26 cellular contexts compared by ENCODE assay signal in the genomic region with DNA sequence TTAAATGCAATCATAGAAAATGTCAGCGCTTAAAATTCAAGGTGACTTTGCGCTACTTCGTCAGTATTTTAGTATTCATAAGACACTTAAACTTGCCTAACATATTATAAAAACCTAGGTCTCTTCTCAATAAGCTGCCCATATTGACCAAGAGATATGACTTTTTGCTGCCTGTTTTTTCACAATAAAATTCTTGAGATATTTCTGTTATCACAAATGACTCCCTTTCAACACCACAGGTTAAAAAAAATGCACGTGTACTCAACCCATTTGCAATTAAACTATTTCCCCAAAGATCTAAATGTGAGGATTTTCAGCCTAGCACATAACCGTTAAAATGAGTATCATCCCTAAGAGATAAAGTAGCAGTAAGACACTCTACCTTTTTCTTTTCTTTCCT. TPM values are rescaled to one million over a fixed set of nuclear protein-coding genes. Genes with fewer than 3 reads are reported as not detected.
DNase-seq lines count a peak whose midpoint lies in the region; ATAC-seq, FAIRE-seq and TF ChIP-seq lines count a peak whose summit lies in the region.
"Had no signal": no experiment of that assay in that cellular context is flagged by ENCODE, and none has a peak within 500 bp of the region (broad histone marks: within the 10 kb centered on the region; RNA-seq: fewer than 3 reads in every experiment).

No MANE protein-coding gene starts in this region.

- H3K27me3 ChIP-seq in HepG2 (ENCODE audit: control insufficient read depth in 1 of 2, insufficient read depth in 2 of 2, low read length in 2 of 2) (no peaks in the 10 kb centered on the region), right lobe of liver (no peaks in the 10 kb centered on the region), RWPE2 (ENCODE audit: insufficient read depth, poor library complexity, severe bottlenecking) (no peaks in the 10 kb centered on the region)
- H3K27me3 ChIP-seq: BE2C, MG63 had no signal

- no peak overlapping the region for H3K4me2 ChIP-seq in HepG2 (ENCODE audit: low read depth, low read length)

- H4K20me1 ChIP-seq in HepG2 (ENCODE audit: insufficient read depth, low read length) = peaks cover 22% of the 10 kb centered on the region

- peaks cover 100% of the 10 kb centered on the region for H3K4me1 ChIP-seq in HepG2 (ENCODE audit: insufficient read depth, low read length)
- H3K4me1 ChIP-seq in right lobe of liver = peaks cover 0 to 28% (median 5%) of the 10 kb centered on the region in 4 donors
- peaks cover 45% of the 10 kb centered on the region for H3K4me1 ChIP-seq in RWPE2 (ENCODE audit: insufficient read depth, poor library complexity, severe bottlenecking)
- H3K4me1 ChIP-seq: HAP-1 had no signal

- peaks cover 10% of the 10 kb centered on the region for H3K36me3 Mint-ChIP-seq in chondrocyte (ENCODE audit: low read depth)

- intact Hi-C loops in HepG2 (cut with micrococcal nuclease; ENCODE audit: unreplicated experiment) (no loop called here), right lobe of liver (cut with DNase I) (loop anchor here in 1 of 2 donors (10.0 kb wide), 1 partner anchor 166 kb away; no protein-coding TSS in a partner anchor)

- H3K4me3 ChIP-seq in HepG2 (replicated peaks in 1 of 3; ENCODE audit: insufficient read depth in 1 of 3, low read depth in 2 of 3, low read length in 3 of 3) (no peak overlapping the region), right lobe of liver (no peak overlapping the region), RWPE2 (ENCODE audit: severe bottlenecking) (no peak overlapping the region)
- H3K4me3 ChIP-seq: HAP-1, MG63 had no signal

- peaks cover 94% of the 10 kb centered on the region for H3K79me2 ChIP-seq in HepG2 (ENCODE audit: insufficient read depth, low read length)

- ATAC-seq in HepG2 (no peak), right lobe of liver (no peak), RWPE2 (ENCODE audit: low read depth) (no peak), HG02973 (IDR thresholded peaks at IDR 0.05; ENCODE audit: unreplicated experiment) (no peak), HG02885 (IDR thresholded peaks at IDR 0.05; ENCODE audit: poor library complexity, unreplicated experiment) (no peak), GM19351 (IDR thresholded peaks at IDR 0.05; ENCODE audit: unreplicated experiment) (no peak), GM21515 (IDR thresholded peaks at IDR 0.05; ENCODE audit: unreplicated experiment) (no peak)

- no peak for TF ChIP-seq RAD21 in HepG2 (CRISPR knock-in tag; IDR thresholded peaks at IDR 0.05)

- in situ Hi-C loops in HepG2 (cut with HindIII; ENCODE audit: extremely low pct_ligation_motif_present, low pct_unique_long_range_greater_than_20kb) = no loop called here

- no peaks in the 10 kb centered on the region for H3K9me3 Mint-ChIP-seq in chondrocyte (ENCODE audit: low read depth)

- WGBS in HepG2 (ENCODE audit: low lambda C conversion rate) = 96% methylated on average over 5 of the region's 5 CpGs
- WGBS in right lobe of liver (ENCODE audit: insufficient coverage, low coverage, low lambda C conversion rate, missing lambda C conversion rate) = 93% methylated on average over 5 of the region's 5 CpGs

- peaks cover 69% of the 10 kb centered on the region for H3K4me1 Mint-ChIP-seq in chondrocyte (ENCODE audit: low read depth)

- BruUV-seq in HepG2 (replicated peaks; lab: Mats Ljungman, UMichigan) = TSS peak; percentile 0

- POLR2A ChIA-PET in HepG2 (lab: Yijun Ruan, JAX) = no interaction called here

- CTCF ChIA-PET in HepG2 (lab: Yijun Ruan, JAX; ENCODE audit: low intra/inter-chr PET ratio, low total read pairs) = no interaction called here

- no peak for DNase-seq in HepG2 (ENCODE audit: low spot score)
- DNase-seq in right lobe of liver = no peak
- DNase-seq in RWPE2 (ENCODE audit: low spot score) = no peak
- no peak for DNase-seq in chondrocyte (ENCODE audit: low spot score)
- DNase-seq: ACHN, BE2C, GOT3, KBM-7, NCI-H1105 treated with DMSO at 0.1 percent for 48 hours, NCI-H146, NCI-H1930, NCI-H2107, NCI-H446, NCI-H524 treated with DMSO at 0.1 percent for 48 hours, NCI-H774, RPMI8226, SHP77 had no signal

- no peak overlapping the region for H3K27ac ChIP-seq in HepG2 (ENCODE audit: extremely low read length, insufficient read depth, low read length)
- H3K27ac ChIP-seq in right lobe of liver = no peak overlapping the region
- H3K27ac ChIP-seq in RWPE2 (ENCODE audit: poor library complexity, severe bottlenecking) = peak overlapping the region; percentile 73
- H3K27ac ChIP-seq: 22Rv1 had no signal

- TF ChIP-seq POLR2A in HepG2 (IDR thresholded peaks at IDR 0.05; ENCODE audit: insufficient read depth in 1 of 2, low read depth in 2 of 2, low read length in 2 of 2) (no peak), right lobe of liver (IDR thresholded peaks at IDR 0.05) (no peak)

- TF ChIP-seq EP300 in HepG2 (IDR thresholded peaks at IDR 0.05; ENCODE audit: low read depth in 2 of 2, low read length in 2 of 2) (no peak), HepG2 (CRISPR knock-in tag; IDR thresholded peaks at IDR 0.05; ENCODE audit: borderline replicate concordance) (no peak)

- H3K36me3 ChIP-seq in HepG2 (replicated peaks in 1 of 2; ENCODE audit: control insufficient read depth in 1 of 2, insufficient read depth in 2 of 2, low read length in 2 of 2) (peaks cover 8 to 40% of the 10 kb centered on the region in 2 experiments), right lobe of liver (no peaks in the 10 kb centered on the region), RWPE2 (ENCODE audit: low read depth) (peaks cover 4% of the 10 kb centered on the region; the same call in 1 of the 2 replicates)
- H3K36me3 ChIP-seq: BE2C, HAP-1 had no signal

- H3K9ac ChIP-seq in HepG2 (ENCODE audit: insufficient read depth, low read depth, low read length) = no peak overlapping the region

- H3K27ac Mint-ChIP-seq in chondrocyte (ENCODE audit: unreplicated experiment) = peak overlapping the region; percentile 94

- no peaks in the 10 kb centered on the region for H3K27me3 Mint-ChIP-seq in chondrocyte (ENCODE audit: low read depth)

- TF ChIP-seq CTCF in HepG2 (CRISPR knock-in tag; IDR thresholded peaks at IDR 0.05) (no peak), right lobe of liver (IDR thresholded peaks at IDR 0.05) (no peak), RWPE2 (IDR thresholded peaks at IDR 0.05; ENCODE audit: poor library complexity, severe bottlenecking) (no peak), chondrocyte (IDR thresholded peaks at IDR 0.05) (no peak)

- no peak overlapping the region for H3K4me3 Mint-ChIP-seq in chondrocyte (ENCODE audit: unreplicated experiment)

- no peak overlapping the region for H2AFZ ChIP-seq in HepG2 (ENCODE audit: low read length)

- no peaks in the 10 kb centered on the region for H3K9me3 ChIP-seq in HepG2 (ENCODE audit: low read length)
- H3K9me3 ChIP-seq in right lobe of liver = no peaks in the 10 kb centered on the region
- H3K9me3 ChIP-seq in RWPE2 (ENCODE audit: severe bottlenecking) = no peaks in the 10 kb centered on the region
- H3K9me3 ChIP-seq: BE2C, HAP-1, MG63 had no signal

- no peak for FAIRE-seq in HepG2 (lab: Jason Lieb, UNC)
- FAIRE-seq: D721Med, GM19239 had no signal

TF ChIP-seq in HepG2, 621 proteins besides CTCF, POLR2A, EP300 and RAD21 (continues in another document):
- TF ChIP-seq BORCS8-MEF2B (CRISPR knock-in tag; IDR thresholded peaks at IDR 0.05) = no peak
- TF ChIP-seq, protein P1, sequence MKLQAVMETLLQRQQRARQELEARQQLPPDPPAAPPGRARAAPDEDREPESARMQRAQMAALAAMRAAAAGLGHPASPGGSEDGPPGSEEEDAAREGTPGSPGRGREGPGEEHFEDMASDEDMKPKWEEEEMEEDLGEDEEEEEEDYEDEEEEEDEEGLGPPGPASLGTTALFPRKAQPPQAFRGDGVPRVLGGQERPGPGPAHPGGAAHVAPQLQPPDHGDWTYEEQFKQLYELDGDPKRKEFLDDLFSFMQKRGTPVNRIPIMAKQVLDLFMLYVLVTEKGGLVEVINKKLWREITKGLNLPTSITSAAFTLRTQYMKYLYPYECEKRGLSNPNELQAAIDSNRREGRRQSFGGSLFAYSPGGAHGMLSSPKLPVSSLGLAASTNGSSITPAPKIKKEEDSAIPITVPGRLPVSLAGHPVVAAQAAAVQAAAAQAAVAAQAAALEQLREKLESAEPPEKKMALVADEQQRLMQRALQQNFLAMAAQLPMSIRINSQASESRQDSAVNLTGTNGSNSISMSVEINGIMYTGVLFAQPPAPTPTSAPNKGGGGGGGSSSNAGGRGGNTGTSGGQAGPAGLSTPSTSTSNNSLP (IDR thresholded peaks at IDR 0.05; ENCODE audit: low read depth, low read length) = no peak
- TF ChIP-seq PRPF4 (IDR thresholded peaks at IDR 0.05; ENCODE audit: low read depth, low read length, poor library complexity, severe bottlenecking) = no peak

RNA-seq across cellular contexts. Expression of gene ATXN1, which starts 10.7 kb away (rescaled TPM):
- total RNA-seq in HepG2 (2016; rRNA removed; fragmentation: Illumina TruSeq; extraction: Trizol) = 16.3 and 20.7 TPM in 2 replicates
- total RNA-seq in HepG2 (2016; cell fraction: cytosol; rRNA removed; fragmentation: Illumina TruSeq; extraction: Trizol; ENCODE audit: low read depth) = 21.4 and 22.2 TPM in 2 replicates
- 15.7 and 19.7 TPM in 2 replicates for total RNA-seq in HepG2 (2016; cell fraction: insoluble cytoplasmic fraction; rRNA removed; fragmentation: Illumina TruSeq; extraction: Trizol)
- total RNA-seq in HepG2 (2016; cell fraction: membrane; rRNA removed; fragmentation: Illumina TruSeq; extraction: Trizol) = 19.8 and 25.4 TPM in 2 replicates
- 49.6 and 54.8 TPM in 2 replicates for total RNA-seq in HepG2 (2016; cell fraction: nucleus; rRNA removed; fragmentation: Illumina TruSeq; extraction: Trizol)
- polyA plus RNA-seq in HepG2 (2011; rRNA removed) = 39.5 and 40.2 TPM in 2 replicates
- 18.2 and 19.6 TPM in 2 replicates for polyA plus RNA-seq in HepG2 (2011; cell fraction: cytosol; rRNA removed)
- 69.8 and 87.7 TPM in 2 replicates for polyA plus RNA-seq in HepG2 (2011; cell fraction: nucleus; rRNA removed)
- polyA plus RNA-seq in HepG2 (2012) = 20.4 and 28.6 TPM in 2 replicates
- 2.6 and 3.3 TPM in 2 replicates for polyA plus RNA-seq in HepG2 (2016; cell fraction: cytosol; fragmentation: Illumina TruSeq; extraction: Trizol; ENCODE audit: low read depth)
- 12.1 and 12.2 TPM in 2 replicates for polyA plus RNA-seq in HepG2 (2016; cell fraction: insoluble cytoplasmic fraction; fragmentation: Illumina TruSeq; extraction: Trizol; ENCODE audit: low read depth)
- 4.0 and 4.1 TPM in 2 replicates for polyA plus RNA-seq in HepG2 (2016; cell fraction: membrane; fragmentation: Illumina TruSeq; extraction: Trizol; ENCODE audit: low read depth)
- 18.8 TPM in 2 replicates for polyA plus RNA-seq in HepG2 (2016; cell fraction: nucleus; fragmentation: Illumina TruSeq; extraction: Trizol; ENCODE audit: insufficient read depth, low read depth)
- polyA minus RNA-seq in HepG2 (2011; rRNA and poly(A)+ RNA removed; ENCODE audit: low replicate concordance) = 13.4 and 120 TPM in 2 replicates
- polyA minus RNA-seq in HepG2 (2011; cell fraction: cytosol; rRNA and poly(A)+ RNA removed) = 36.1 and 49.7 TPM in 2 replicates
- polyA minus RNA-seq in HepG2 (2011; cell fraction: nucleus; rRNA and poly(A)+ RNA removed) = 200 and 217 TPM in 2 replicates
- 10 to 100 TPM; 23.2 to 28.7 (median 25.0) TPM for total RNA-seq in right lobe of liver
- 59.6 to 65.0 TPM (median 64.5 TPM) in 3 replicates for total RNA-seq in chondrocyte
